ENCODE assay signal across 8 cellular contexts in the genomic region with DNA sequence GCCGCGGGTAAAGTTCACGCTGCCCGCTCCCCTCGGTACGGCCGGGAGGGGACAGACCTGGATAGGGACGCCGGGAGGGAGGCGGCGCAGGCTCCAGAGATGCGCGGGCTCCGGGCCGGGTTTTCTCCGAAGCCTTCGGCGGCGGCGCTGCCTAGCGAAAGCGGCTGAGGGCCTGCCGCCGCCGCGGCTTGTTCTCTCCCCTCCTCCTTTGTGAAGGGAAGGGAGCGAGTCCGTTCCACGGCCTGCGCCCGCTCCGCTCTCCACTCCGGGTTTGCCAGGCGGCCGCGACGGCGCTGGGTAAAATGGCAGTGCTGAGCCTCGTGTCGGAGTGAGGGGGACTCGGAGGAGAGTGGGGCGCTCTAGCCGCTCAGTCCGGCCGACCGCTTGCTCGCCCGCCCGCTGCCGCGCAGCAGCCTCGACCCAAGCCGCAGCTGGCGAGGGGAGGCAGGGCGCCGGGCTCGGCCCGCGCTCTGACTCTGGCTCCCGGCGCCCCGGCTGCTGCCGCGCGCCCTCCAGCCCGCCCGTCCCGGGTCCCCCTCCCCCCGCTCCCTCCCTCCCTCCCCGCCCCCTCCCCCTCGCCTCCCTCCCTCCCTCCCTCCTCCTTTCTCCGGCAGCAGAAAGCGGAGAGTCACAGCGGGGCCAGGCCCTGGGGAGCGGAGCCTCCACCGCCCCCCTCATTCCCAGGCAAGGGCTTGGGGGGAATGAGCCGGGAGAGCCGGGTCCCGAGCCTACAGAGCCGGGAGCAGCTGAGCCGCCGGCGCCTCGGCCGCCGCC.
DNase-seq lines count a peak whose midpoint lies in the region; ATAC-seq and TF ChIP-seq lines count a peak whose summit lies in the region.

TSS of gene ARID1A (plus strand) at position 599 of the 774 bp plus-strand sequence. CDS start 389 bp downstream, outside the sequence.

- peak within 1 kb of the TSS; percentile 79 for H3K4me3 ChIP-seq in AG09309 (ENCODE audit: control insufficient read depth, low read depth, low read length)

- TF ChIP-seq CTCF in AG09309 (IDR thresholded peaks at IDR 0.05; ENCODE audit: control insufficient read depth, insufficient read depth, low read depth, low read length, missing control alignments): peak; percentile 6

- ATAC-seq in GM19035 (IDR thresholded peaks at IDR 0.05; ENCODE audit: unreplicated experiment): peak; percentile 45
- ATAC-seq in HG03432 (IDR thresholded peaks at IDR 0.05; ENCODE audit: unreplicated experiment): peak; percentile 57

- peak; percentile 90 for DNase-seq in AG09309 (ENCODE audit: low read depth)
- peak; percentile 91 for DNase-seq in NCI-H510A treated with DMSO at 0.1 percent for 48 hours (lab: John Stamatoyannopoulos, UW)
- peak; percentile 95 for DNase-seq in activated CD4-positive, alpha-beta T cell treated with anti-CD3 and anti-CD28 coated beads for 1 hour
- peak; percentile 93 for DNase-seq in cerebellar cortex (ENCODE audit: low spot score)
- DNase-seq in islet precursor cell: peak; percentile 98
- DNase-seq in stimulated activated CD4-positive, alpha-beta T cell treated with anti-CD3 and anti-CD28 coated beads, Interleukin-12 subunit alpha, Interleukin-12 subunit beta, amount 100 ng/mL, for 24 hours (ENCODE audit: low read depth in 2 of 2): peak; percentile 87 to 89

Comparison
In these comparisons a context has a peak if more than half of its experiments do, and no peak if none do; other contexts are left out.
1. Peak in every context shown above with its lines: DNase-seq, ATAC-seq and H3K4me3 ChIP-seq.